ENCODE assay signal across 28 cellular contexts in the genomic region with DNA sequence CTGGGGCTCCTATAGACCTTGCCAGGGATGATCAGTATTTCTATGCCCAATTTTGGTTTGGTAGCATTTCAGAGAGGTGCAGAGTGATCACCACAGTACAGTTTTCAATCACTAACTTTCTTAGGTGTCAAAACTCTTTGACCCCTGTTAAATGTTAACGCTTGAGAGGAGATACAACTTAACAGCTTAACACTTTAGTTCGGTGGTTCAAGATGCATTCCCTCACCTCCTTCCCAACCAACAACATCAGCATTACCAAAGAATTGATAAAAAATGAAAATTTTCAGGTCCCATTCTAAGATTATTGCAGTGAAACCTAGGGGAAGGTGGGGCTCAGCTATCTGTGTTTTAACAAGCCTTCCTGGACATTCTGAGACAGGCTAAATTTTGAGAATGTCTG.
"Had no signal": no experiment of that assay in that cellular context is flagged by ENCODE, and none has a peak within 500 bp of the region (broad histone marks: within the 10 kb centered on the region; RNA-seq: fewer than 3 reads in every experiment).

No MANE protein-coding gene starts in this region.

- H3K4me1 ChIP-seq: colonic mucosa, heart right ventricle had no signal

- H3K36me3 Mint-ChIP-seq: immature natural killer cell had no signal

- H3K27ac Mint-ChIP-seq: dendritic cell treated with granulocyte-macrophage colony-stimulating factor and Interleukin-4, amounts not matched to agents 40 ng/mL and 50 ng/mL, for 4 days; effector memory CD8-positive, alpha-beta T cell; endodermal cell; immature natural killer cell had no signal

- H3K9me3 ChIP-seq: colonic mucosa, esophagus squamous epithelium, gastrocnemius medialis, heart right ventricle, left lung, lower lobe of right lung had no signal

- ATAC-seq: effector memory CD8-positive, alpha-beta T cell; esophagus mucosa; heart right ventricle; left lung; left ventricle myocardium superior; lower lobe of right lung had no signal

- H3K27me3 Mint-ChIP-seq: dendritic cell treated with granulocyte-macrophage colony-stimulating factor and Interleukin-4, amounts not matched to agents 40 ng/mL and 50 ng/mL, for 4 days had no signal

- H3K36me3 ChIP-seq: colonic mucosa, esophagus squamous epithelium, gastrocnemius medialis, heart right ventricle had no signal

- H3K4me3 Mint-ChIP-seq: dendritic cell treated with granulocyte-macrophage colony-stimulating factor and Interleukin-4, amounts not matched to agents 40 ng/mL and 50 ng/mL, for 4 days; effector memory CD8-positive, alpha-beta T cell; endodermal cell; immature natural killer cell had no signal

- H3K9me3 Mint-ChIP-seq: effector memory CD8-positive, alpha-beta T cell; endodermal cell; immature natural killer cell had no signal

- DNase-seq: colonic mucosa; cortex of kidney; effector CD8-positive, alpha-beta T cell; effector memory CD8-positive, alpha-beta T cell; endodermal cell; erythroblast; esophagus squamous epithelium; foreskin fibroblast; foreskin melanocyte; gastrocnemius medialis; glutamatergic neuron; head of caudate nucleus; heart right ventricle; hypothalamus; immature natural killer cell; islet precursor cell; kidney; kidney glomerular epithelial cell; left colon; left lung; left ventricle myocardium superior; lower lobe of right lung; mesenchymal stem cell; midbrain had no signal

- H3K27ac ChIP-seq: colonic mucosa, epithelial cell of prostate, esophagus squamous epithelium, gastrocnemius medialis, heart right ventricle, left lung, lower lobe of right lung had no signal

- H3K4me1 Mint-ChIP-seq: immature natural killer cell had no signal

- H3K4me3 ChIP-seq: colonic mucosa, esophagus squamous epithelium, gastrocnemius medialis, heart right ventricle, left lung, lower lobe of right lung had no signal

- FAIRE-seq: endometrium, kidney had no signal

- H3K27me3 ChIP-seq: colonic mucosa, esophagus squamous epithelium, gastrocnemius medialis, heart right ventricle, left lung had no signal
